10 cellular contexts compared by ENCODE assay signal in the genomic region with DNA sequence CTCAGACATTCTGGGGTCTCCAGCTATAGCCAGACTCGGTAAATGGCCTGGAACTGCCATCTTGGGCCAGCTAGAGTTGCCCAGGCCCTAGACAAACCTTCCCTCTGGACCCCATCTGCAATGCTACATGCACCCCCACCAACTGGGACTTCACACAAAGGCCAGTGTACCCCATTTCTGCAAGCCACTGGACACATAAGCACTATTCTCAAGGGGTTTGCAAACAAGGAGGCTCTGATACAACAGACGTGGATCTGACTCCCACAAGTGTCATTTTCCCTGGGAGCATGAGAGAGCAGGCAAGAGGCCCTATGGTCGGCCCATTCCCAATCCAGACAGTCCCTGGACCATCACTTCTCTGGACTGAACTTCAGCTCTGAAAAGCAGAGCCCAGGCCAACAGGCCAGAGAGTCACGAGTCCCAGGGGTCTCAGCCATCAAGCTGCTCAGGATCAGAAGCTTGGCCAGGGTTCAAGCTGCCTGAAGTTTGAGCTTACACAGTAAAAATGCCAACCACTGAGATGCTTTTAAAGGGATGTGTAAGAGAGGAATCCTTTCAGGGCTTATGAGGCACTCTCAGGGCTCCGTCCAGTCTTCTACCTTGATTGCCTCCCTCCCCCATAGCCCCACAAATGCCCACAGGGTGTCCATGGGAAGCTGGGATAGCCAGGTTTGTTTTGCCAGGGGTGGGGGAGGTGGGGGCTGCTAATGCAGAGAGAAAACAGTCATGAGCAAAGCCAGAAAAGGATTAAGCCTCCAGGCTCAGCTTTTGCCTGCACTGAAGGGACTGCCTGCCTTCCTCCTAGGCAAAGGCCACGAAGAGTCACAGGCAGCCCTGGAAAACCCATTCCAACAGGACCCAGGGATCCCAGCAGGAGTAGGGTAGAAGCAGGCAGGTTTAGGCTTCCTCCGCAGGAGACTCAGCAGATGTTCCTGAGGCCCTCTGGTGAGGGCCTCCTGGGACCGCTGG. TPM values are rescaled to one million over a fixed set of nuclear protein-coding genes. Genes with fewer than 3 reads are reported as not detected.
DNase-seq lines count a peak whose midpoint lies in the region; ATAC-seq and TF ChIP-seq lines count a peak whose summit lies in the region.
"Had no signal": no experiment of that assay in that cellular context is flagged by ENCODE, and none has a peak within 500 bp of the region (broad histone marks: within the 10 kb centered on the region; RNA-seq: fewer than 3 reads in every experiment).

No MANE protein-coding gene starts in this region.

- H3K4me1 ChIP-seq in mucosa of stomach (ENCODE audit: control insufficient read depth, insufficient read depth, low read length) (peaks cover 96% of the 10 kb centered on the region), upper lobe of right lung (peaks cover 98% of the 10 kb centered on the region)

- no peaks in the 10 kb centered on the region for H3K36me3 ChIP-seq in mucosa of stomach (ENCODE audit: control insufficient read depth, insufficient read depth, low read length)
- no peaks in the 10 kb centered on the region for H3K36me3 ChIP-seq in upper lobe of right lung

- no peaks in the 10 kb centered on the region for H3K9me3 Mint-ChIP-seq in activated naive CD4-positive, alpha-beta T cell treated with anti-CD3 and anti-CD28 coated beads, Interleukin-2, amount 50 U/mL, for 72 hours

- H3K27ac ChIP-seq in upper lobe of right lung = peak overlapping the region; percentile 89
- H3K27ac ChIP-seq: C4-2B had no signal

- DNase-seq in activated naive CD4-positive, alpha-beta T cell treated with anti-CD3 and anti-CD28 coated beads, Interleukin-2, amount 50 U/mL, for 72 hours (ENCODE audit: low spot score in 2 of 2) = no peak
- no peak for DNase-seq in activated naive CD4-positive, alpha-beta T cell (lab: John Stamatoyannopoulos, UW)
- DNase-seq in astrocyte of the hippocampus (ENCODE audit: low read depth, low spot score) (peak; percentile 57), upper lobe of right lung (no peak), HUDEP-2 (lab: John Stamatoyannopoulos, UW; ENCODE audit: unreplicated experiment in 76 of 76) (no peak), foreskin fibroblast (no peak)
- DNase-seq: NK-92 treated with Interleukin-12 subunit alpha and Interleukin-12 subunit beta, amount 100 ng/mL, for 24 hours had no signal

- peaks cover 5 to 7% of the 10 kb centered on the region in 2 donors for H3K36me3 Mint-ChIP-seq in activated naive CD4-positive, alpha-beta T cell treated with anti-CD3 and anti-CD28 coated beads, Interleukin-2, amount 50 U/mL, for 72 hours

- ATAC-seq in activated naive CD4-positive, alpha-beta T cell treated with anti-CD3 and anti-CD28 coated beads, Interleukin-2, amount 50 U/mL, for 72 hours = no peak
- ATAC-seq in upper lobe of right lung (no peak), GM18873 (IDR thresholded peaks at IDR 0.05; ENCODE audit: low FRiP score, unreplicated experiment) (no peak)

- intact Hi-C loops in upper lobe of right lung (cut with DNase I) = no loop called here

- H3K4me3 ChIP-seq in mucosa of stomach (ENCODE audit: low read length) (no peak overlapping the region), upper lobe of right lung (no peak overlapping the region), foreskin fibroblast (ENCODE audit: low read depth in 1 of 2, low read length in 2 of 2) (no peak overlapping the region)

- H3K27me3 ChIP-seq in mucosa of stomach (ENCODE audit: control insufficient read depth, insufficient read depth, low read length) = no peaks in the 10 kb centered on the region
- H3K27me3 ChIP-seq in upper lobe of right lung = no peaks in the 10 kb centered on the region

- peak overlapping the region; percentile 40 for H3K9ac ChIP-seq in mucosa of stomach (ENCODE audit: low read length)

- H3K27ac Mint-ChIP-seq in activated naive CD4-positive, alpha-beta T cell treated with anti-CD3 and anti-CD28 coated beads, Interleukin-2, amount 50 U/mL, for 72 hours = peak overlapping the region; percentile 84 to 95

- TF ChIP-seq CTCF in upper lobe of right lung (IDR thresholded peaks at IDR 0.05) = no peak
- no peak for TF ChIP-seq CTCF in foreskin fibroblast (IDR thresholded peaks at IDR 0.05; ENCODE audit: low read depth, low read length)

- H3K9me3 ChIP-seq in mucosa of stomach (ENCODE audit: control insufficient read depth, low read length) = no peaks in the 10 kb centered on the region
- H3K9me3 ChIP-seq in upper lobe of right lung = no peaks in the 10 kb centered on the region

RNA-seq across cellular contexts. Expression of gene PNMA1, which starts 31.7 kb away (rescaled TPM):
- 10 to 100 TPM; 26.7 to 29.2 TPM for total RNA-seq in activated naive CD4-positive, alpha-beta T cell treated with anti-CD3 and anti-CD28 coated beads, Interleukin-2, amount 50 U/mL, for 72 hours
- 22.0 TPM for total RNA-seq in upper lobe of right lung
